In genomic region chr18:3265564-3266033, GRCh38 we compare ENCODE assay signal across 10 cellular contexts. TPM values are rescaled to one million over a fixed set of nuclear protein-coding genes. Genes with fewer than 3 reads are reported as not detected.
DNase-seq lines count a peak whose midpoint lies in the region; ATAC-seq and TF ChIP-seq lines count a peak whose summit lies in the region.
"Had no signal": no experiment of that assay in that cellular context is flagged by ENCODE, and none has a peak within 500 bp of the region (broad histone marks: within the 10 kb centered on the region; RNA-seq: fewer than 3 reads in every experiment).

No MANE protein-coding gene starts in this region.

- no peak overlapping the region for H3K56ac ChIP-seq in IMR-90 (ENCODE audit: extremely low read depth, insufficient read depth, low read length)

- no peak overlapping the region; the same call in 1 of the 2 replicates for H3K23ac ChIP-seq in IMR-90 (ENCODE audit: low read depth, low read length)

- H3K4me2 ChIP-seq in IMR-90 (ENCODE audit: low read depth, low read length) (peak overlapping the region; percentile 37; the same call in 1 of the 2 replicates), mammary epithelial cell (ENCODE audit: insufficient read depth, low read depth, low read length) (peak overlapping the region; percentile 91)

- peaks cover 30% of the 10 kb centered on the region for H3K9me1 ChIP-seq in IMR-90 (ENCODE audit: insufficient read depth, low read length)

- peak overlapping the region; percentile 37 for H3K4me3 Mint-ChIP-seq in memory B cell

- TF ChIP-seq CTCF in IMR-90 (conservative IDR thresholded peaks at IDR 0.05; ENCODE audit: low read depth, low read length): no peak
- TF ChIP-seq CTCF in mammary epithelial cell (conservative IDR thresholded peaks at IDR 0.05 in 1 of 2, IDR thresholded peaks at IDR 0.05 in 1 of 2; ENCODE audit: extremely low read depth in 1 of 2, insufficient read depth in 1 of 2, low read depth in 1 of 2, low read length in 2 of 2): no peak

- no peak overlapping the region for H4K8ac ChIP-seq in IMR-90 (ENCODE audit: low read depth in 2 of 2, low read length in 2 of 2)

- no peak overlapping the region for H2AK5ac ChIP-seq in IMR-90 (ENCODE audit: low read depth, low read length)

- POLR2A ChIA-PET in IMR-90 (lab: Charles Lee; ENCODE audit: unreplicated experiment): interaction anchor here (1.0 kb wide), 1 partner anchor 356 kb away, joined by 3 read pairs; no protein-coding TSS in a partner anchor

- H3K4me1 Mint-ChIP-seq in memory B cell: peaks cover 62% of the 10 kb centered on the region

- no peak overlapping the region for H4K91ac ChIP-seq in IMR-90 (ENCODE audit: insufficient read depth, low read depth, low read length)

- H4K20me1 ChIP-seq in IMR-90 (ENCODE audit: insufficient read depth, low read length): peaks cover 80% of the 10 kb centered on the region
- H4K20me1 ChIP-seq in mammary epithelial cell (ENCODE audit: insufficient read depth, low read length): peaks cover 39% of the 10 kb centered on the region

- no peak overlapping the region for H2AK9ac ChIP-seq in IMR-90 (replicated peaks; ENCODE audit: low read depth, low read length, poor library complexity)

- TF ChIP-seq POLR2A in IMR-90 (IDR thresholded peaks at IDR 0.05; ENCODE audit: low read depth, low read length): no peak

- H3K27me3 ChIP-seq in IMR-90 (ENCODE audit: control insufficient read depth, insufficient read depth, low read length): no peaks in the 10 kb centered on the region
- H3K27me3 ChIP-seq in mammary epithelial cell (ENCODE audit: insufficient read depth, low read length): no peaks in the 10 kb centered on the region

- WGBS in IMR-90 (ENCODE audit: extremely low coverage in 2 of 2, insufficient read length in 1 of 2), 2 experiments: 29% methylated on average over 1 of the region's 3 CpGs; no CpG with 5 or more reads in 1 of the 2 experiments
- WGBS in mammary epithelial cell (ENCODE audit: low coverage, missing lambda C conversion rate): 17% methylated on average over 3 of the region's 3 CpGs

- no peaks in the 10 kb centered on the region for H3K36me3 ChIP-seq in IMR-90 (ENCODE audit: control insufficient read depth, insufficient read depth, low read length)
- H3K36me3 ChIP-seq in mammary epithelial cell (ENCODE audit: insufficient read depth, low read length): no peaks in the 10 kb centered on the region

- no peak overlapping the region for H3K14ac ChIP-seq in IMR-90 (replicated peaks; ENCODE audit: low read depth, low read length)

- ATAC-seq in IMR-90 (ENCODE audit: low read depth): no peak
- no peak for ATAC-seq in memory B cell (ENCODE audit: low read depth)
- ATAC-seq in GM18498 (IDR thresholded peaks at IDR 0.05; ENCODE audit: unreplicated experiment): no peak
- ATAC-seq in HG03342 (IDR thresholded peaks at IDR 0.05; ENCODE audit: unreplicated experiment): no peak
- ATAC-seq in GM21447 (IDR thresholded peaks at IDR 0.05; ENCODE audit: unreplicated experiment): no peak

- no peak overlapping the region for H3K9ac ChIP-seq in IMR-90 (ENCODE audit: low read depth, low read length)
- H3K9ac ChIP-seq in mammary epithelial cell (ENCODE audit: insufficient read depth, low read length): no peak overlapping the region

- no peak overlapping the region for H3K4me3 ChIP-seq in IMR-90 (ENCODE audit: insufficient read depth, low read depth, low read length)
- no peak overlapping the region for H3K4me3 ChIP-seq in mammary epithelial cell (replicated peaks in 1 of 3; ENCODE audit: insufficient read depth in 1 of 3, low read depth in 2 of 3, low read length in 3 of 3)
- H3K4me3 ChIP-seq: lung had no signal

- H3K9me3 Mint-ChIP-seq in memory B cell: no peaks in the 10 kb centered on the region

- H2BK120ac ChIP-seq in IMR-90 (ENCODE audit: low read depth, low read length): no peak overlapping the region

- H2AFZ ChIP-seq in IMR-90 (replicated peaks; ENCODE audit: low read length, poor library complexity) (no peak overlapping the region), mammary epithelial cell (ENCODE audit: low read depth, low read length) (no peak overlapping the region)

- H3K79me1 ChIP-seq in IMR-90 (ENCODE audit: low read depth in 1 of 2, low read length in 2 of 2): peaks cover 6 to 65% of the 10 kb centered on the region in 2 experiments

- H3K27ac ChIP-seq in IMR-90 (ENCODE audit: insufficient read depth, low read length) (no peak overlapping the region), mammary epithelial cell (ENCODE audit: insufficient read depth, low read depth, low read length) (peak overlapping the region; percentile 23)

- peaks cover 89% of the 10 kb centered on the region for H3K79me2 ChIP-seq in mammary epithelial cell (ENCODE audit: insufficient read depth, low read length)

- no peaks in the 10 kb centered on the region for H3K27me3 Mint-ChIP-seq in memory B cell

- H3K36me3 Mint-ChIP-seq in memory B cell: no peaks in the 10 kb centered on the region

- peaks cover 18% of the 10 kb centered on the region for H3K4me1 ChIP-seq in IMR-90 (ENCODE audit: control insufficient read depth, insufficient read depth, low read length)
- H3K4me1 ChIP-seq in mammary epithelial cell (ENCODE audit: insufficient read depth, low read length): peaks cover 56% of the 10 kb centered on the region

- TF ChIP-seq RAD21 in IMR-90 (IDR thresholded peaks at IDR 0.05; ENCODE audit: low read length): no peak

- intact Hi-C loops in IMR-90 (cut with micrococcal nuclease) (no loop called here), mammary epithelial cell (cut with micrococcal nuclease) (loop anchor here (10.0 kb wide), 2 partner anchors 59 to 719 kb away; no protein-coding TSS in a partner anchor)

- CTCF ChIA-PET in IMR-90 (lab: Yijun Ruan, JAX): interaction anchor here (1.2 to 1.4 kb wide), 2 partner anchors 388 to 401 kb away, joined by 3 read pairs; no protein-coding TSS in a partner anchor
- CTCF ChIA-PET in mammary epithelial cell (lab: Charles Lee; ENCODE audit: low non-redundant PET): no interaction called here

- H2BK20ac ChIP-seq in IMR-90 (ENCODE audit: low read depth, low read length): no peak overlapping the region

- in situ Hi-C loops in IMR-90 (cut with MboI; ENCODE audit: low sequenced_read_pairs): no loop called here
- in situ Hi-C loops in mammary epithelial cell (cut with MboI; ENCODE audit: low sequenced_read_pairs in 2 of 2): loop anchor here in 1 of 2 donors (5.0 to 25.0 kb wide), 2 partner anchors 332 to 597 kb away; no protein-coding TSS in a partner anchor

- H3K18ac ChIP-seq in IMR-90 (ENCODE audit: low read depth, low read length): no peak overlapping the region

- no TSS peak for BruUV-seq in IMR-90 (replicated peaks; lab: Mats Ljungman, UMichigan)
- no TSS peak for BruUV-seq in mammary epithelial cell (replicated peaks; lab: Mats Ljungman, UMichigan)

- DNase-seq in AG08396 (ENCODE audit: low spot score) (peak; percentile 38), IMR-90 (peak; percentile 75), mammary epithelial cell (no peak), memory B cell (ENCODE audit: low spot score in 2 of 2) (no peak), dedifferentiated amniotic fluid mesenchymal stem cell (ENCODE audit: extremely low spot score) (no peak)
- DNase-seq: NCI-H2107 had no signal

- peak overlapping the region; percentile 60 for H3K27ac Mint-ChIP-seq in memory B cell

- no peak overlapping the region for H4K5ac ChIP-seq in IMR-90 (ENCODE audit: low read depth, low read length)

- H2BK5ac ChIP-seq in IMR-90 (ENCODE audit: low read depth, low read length, poor library complexity, severe bottlenecking): no peak overlapping the region

- H3K9me3 ChIP-seq in IMR-90 (ENCODE audit: control insufficient read depth, insufficient read depth, low read length): no peaks in the 10 kb centered on the region
- no peaks in the 10 kb centered on the region for H3K9me3 ChIP-seq in mammary epithelial cell (replicated peaks; ENCODE audit: insufficient read depth, low read length)

- dilution Hi-C loops in IMR-90 (cut with HindIII; ENCODE audit: low sequenced_read_pairs, unreplicated experiment) (no loop called here), mammary epithelial cell (cut with HindIII; ENCODE audit: low sequenced_read_pairs) (no loop called here)

- H3K4ac ChIP-seq in IMR-90 (ENCODE audit: low read depth, low read length): no peak overlapping the region

- no peak overlapping the region for H2BK15ac ChIP-seq in IMR-90 (ENCODE audit: low read depth, low read length)

TF ChIP-seq in IMR-90, 13 proteins besides CTCF, POLR2A, EP300 and RAD21 (continues in another document):
- no peak for TF ChIP-seq BHLHE40 (IDR thresholded peaks at IDR 0.05; ENCODE audit: low read depth, low read length)
- no peak for TF ChIP-seq MXI1 (IDR thresholded peaks at IDR 0.05; ENCODE audit: borderline replicate concordance, low read depth, low read length)
- TF ChIP-seq MAFK (IDR thresholded peaks at IDR 0.05; ENCODE audit: low read depth, low read length): no peak
- TF ChIP-seq, protein P1, sequence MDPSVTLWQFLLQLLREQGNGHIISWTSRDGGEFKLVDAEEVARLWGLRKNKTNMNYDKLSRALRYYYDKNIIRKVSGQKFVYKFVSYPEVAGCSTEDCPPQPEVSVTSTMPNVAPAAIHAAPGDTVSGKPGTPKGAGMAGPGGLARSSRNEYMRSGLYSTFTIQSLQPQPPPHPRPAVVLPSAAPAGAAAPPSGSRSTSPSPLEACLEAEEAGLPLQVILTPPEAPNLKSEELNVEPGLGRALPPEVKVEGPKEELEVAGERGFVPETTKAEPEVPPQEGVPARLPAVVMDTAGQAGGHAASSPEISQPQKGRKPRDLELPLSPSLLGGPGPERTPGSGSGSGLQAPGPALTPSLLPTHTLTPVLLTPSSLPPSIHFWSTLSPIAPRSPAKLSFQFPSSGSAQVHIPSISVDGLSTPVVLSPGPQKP (IDR thresholded peaks at IDR 0.05; ENCODE audit: borderline replicate concordance, low read depth, low read length): no peak

RNA-seq across cellular contexts. Expression of gene MYL12B, which starts 3.7 kb away (rescaled TPM):
- total RNA-seq in IMR-90 (2012; rRNA removed) (593 and 692 TPM in 2 replicates), mammary epithelial cell (100 to 1,000 TPM; 464 to 468 TPM)
- polyA plus RNA-seq in IMR-90 (2012; rRNA removed) (753 and 816 TPM in 2 replicates), mammary epithelial cell (914 TPM)
- 265 and 382 TPM in 2 replicates for polyA plus RNA-seq in IMR-90 (2012; cell fraction: cytosol; rRNA removed)
- polyA plus RNA-seq in IMR-90 (2012; cell fraction: nucleus; rRNA removed; ENCODE audit: low replicate concordance): 98.0 and 290 TPM in 2 replicates
- 331 TPM for polyA minus RNA-seq in mammary epithelial cell

RNA-seq across cellular contexts. Expression of gene MYL12A, which starts 18.0 kb away (rescaled TPM):
- 580 and 743 TPM in 2 replicates for total RNA-seq in IMR-90 (2012; rRNA removed)
- polyA plus RNA-seq in IMR-90 (2012; rRNA removed): 469 and 549 TPM in 2 replicates
- polyA plus RNA-seq in IMR-90 (2012; cell fraction: cytosol; rRNA removed): 192 and 196 TPM in 2 replicates
- polyA plus RNA-seq in IMR-90 (2012; cell fraction: nucleus; rRNA removed; ENCODE audit: low replicate concordance): 65.1 and 308 TPM in 2 replicates
- total RNA-seq in mammary epithelial cell: 100 to 1,000 TPM; 429 to 570 TPM
- polyA plus RNA-seq in mammary epithelial cell: 487 TPM
- 414 TPM for polyA minus RNA-seq in mammary epithelial cell

RNA-seq across cellular contexts. Expression of gene MYOM1, which starts 45.8 kb away (rescaled TPM):
- total RNA-seq in IMR-90 (2012; rRNA removed) (under 0.01 TPM in 2 replicates), mammary epithelial cell (under 1 TPM; 0.12 to 0.50 TPM)
- polyA plus RNA-seq in IMR-90 (2012; rRNA removed) (0.04 and 0.10 TPM in 2 replicates), mammary epithelial cell (0.08 TPM)
- 0.01 TPM in 1 of 2 replicates, not detected in the other for polyA plus RNA-seq in IMR-90 (2012; cell fraction: cytosol; rRNA removed)
- 0.02 TPM in 2 replicates for polyA plus RNA-seq in IMR-90 (2012; cell fraction: nucleus; rRNA removed; ENCODE audit: low replicate concordance)
- polyA minus RNA-seq in mammary epithelial cell: not detected

Comparison
In these comparisons a context has a peak if more than half of its experiments do, and no peak if none do; other contexts are left out.
1. DNase-seq: peak in AG08396 (single experiment) and IMR-90 (single experiment); none in mammary epithelial cell (single experiment), memory B cell (0 of 2) and dedifferentiated amniotic fluid mesenchymal stem cell (single experiment).